22 cellular contexts compared by ENCODE assay signal in genomic region chr12:48940181-48940580, GRCh38. TPM values are rescaled to one million over a fixed set of nuclear protein-coding genes. Genes with fewer than 3 reads are reported as not detected.
A peak's percentile ranks its signal among the peaks of the same experiment; 100 is the strongest.
DNase-seq lines count a peak whose midpoint lies in the region; ATAC-seq and TF ChIP-seq lines count a peak whose summit lies in the region.
"Had no signal": no experiment of that assay in that cellular context is flagged by ENCODE, and none has a peak within 500 bp of the region (broad histone marks: within the 10 kb centered on the region; RNA-seq: fewer than 3 reads in every experiment).

No MANE protein-coding gene starts in this region.

- no peaks in the 10 kb centered on the region for H3K27me3 Mint-ChIP-seq in activated B cell treated with CpG ODN at 0.5 μM for 24 hours
- H3K27me3 Mint-ChIP-seq: activated CD4-positive, alpha-beta T cell treated with anti-CD3 and anti-CD28 coated beads, Interleukin-2, amount 10 ng/mL, durations not matched to agents 7 days and 5 days had no signal

- peaks cover 59% of the 10 kb centered on the region for H3K36me3 Mint-ChIP-seq in activated B cell treated with CpG ODN at 0.5 μM for 24 hours (ENCODE audit: low read depth)
- H3K36me3 Mint-ChIP-seq in stimulated activated effector memory CD8-positive, alpha-beta T cell treated with anti-CD3 and anti-CD28 coated beads, Interleukin-12 subunit alpha, Interleukin-12 subunit beta, amount 100 ng/mL, for 72 hours, result peaks cover 33% of the 10 kb centered on the region

- DNase-seq in NB4 (ENCODE audit: low read depth) (peak; percentile 80), activated B cell treated with CpG ODN at 0.5 μM for 24 hours (no peak), NCI-H526 (lab: John Stamatoyannopoulos, UW) (no peak)
- DNase-seq in stimulated activated effector memory CD8-positive, alpha-beta T cell treated with anti-CD3 and anti-CD28 coated beads, Interleukin-12 subunit alpha, Interleukin-12 subunit beta, amount 100 ng/mL, for 72 hours (ENCODE audit: low spot score in 2 of 2), result no peak
- DNase-seq: activated CD4-positive, alpha-beta T cell treated with anti-CD3 and anti-CD28 coated beads, Interleukin-2, amount 10 ng/mL, durations not matched to agents 7 days and 5 days; left ventricle myocardium inferior; NCI-H187 treated with DMSO at 0.1 percent for 48 hours; NCI-H446 treated with DMSO at 0.1 percent for 48 hours; posterior cingulate gyrus; SHP77 treated with DMSO at 0.1 percent for 48 hours; stimulated activated CD4-positive, alpha-beta T cell treated with anti-CD3 and anti-CD28 coated beads, Interleukin-4, amount 100 ng/mL, for 1 hour had no signal

- TF ChIP-seq CTCF in HEK293 (tag by site-specific recombination; IDR thresholded peaks at IDR 0.05), result no peak
- TF ChIP-seq CTCF in NB4 (IDR thresholded peaks at IDR 0.05; ENCODE audit: low read depth, low read length), result no peak
- TF ChIP-seq CTCF in activated B cell treated with CpG ODN at 0.5 μM for 24 hours (IDR thresholded peaks at IDR 0.05), result no peak

- H3K4me1 ChIP-seq in HEK293 (ENCODE audit: control insufficient read depth, insufficient read depth, low read length), result no peaks in the 10 kb centered on the region

- H3K4me3 ChIP-seq in HEK293 (ENCODE audit: low read depth, low read length), result no peak overlapping the region
- no peak overlapping the region for H3K4me3 ChIP-seq in NB4 (ENCODE audit: low read depth, low read length)
- H3K4me3 ChIP-seq: left ventricle myocardium inferior, skin epidermis, thoracic aorta had no signal

- intact Hi-C loops in activated B cell treated with CpG ODN at 0.5 μM for 24 hours (cut with micrococcal nuclease), result no loop called here

- H3K9me3 Mint-ChIP-seq in activated B cell treated with CpG ODN at 0.5 μM for 24 hours, result no peaks in the 10 kb centered on the region
- H3K9me3 Mint-ChIP-seq in stimulated activated effector memory CD8-positive, alpha-beta T cell treated with anti-CD3 and anti-CD28 coated beads, Interleukin-12 subunit alpha, Interleukin-12 subunit beta, amount 100 ng/mL, for 72 hours, result no peaks in the 10 kb centered on the region
- H3K9me3 Mint-ChIP-seq: activated CD4-positive, alpha-beta T cell treated with anti-CD3 and anti-CD28 coated beads, Interleukin-2, amount 10 ng/mL, durations not matched to agents 7 days and 5 days; activated naive CD4-positive, alpha-beta T cell treated with anti-CD3 and anti-CD28 coated beads, Interleukin-2, amount 50 U/mL, for 72 hours had no signal

- peaks cover 36% of the 10 kb centered on the region for H3K4me1 Mint-ChIP-seq in activated B cell treated with CpG ODN at 0.5 μM for 24 hours
- H3K4me1 Mint-ChIP-seq in stimulated activated effector memory CD8-positive, alpha-beta T cell treated with anti-CD3 and anti-CD28 coated beads, Interleukin-12 subunit alpha, Interleukin-12 subunit beta, amount 100 ng/mL, for 72 hours, result peaks cover 27% of the 10 kb centered on the region

- CTCF ChIA-PET in HEK293 (lab: Yijun Ruan, JAX), result interaction anchor here (0.6 to 8.2 kb wide), 11 partner anchors 15 to 434 kb away, joined by 3 to 64 read pairs (median 4); partner anchors contain the start of gene ARF3
- CTCF ChIA-PET in activated B cell treated with CpG ODN at 0.5 μM for 24 hours (lab: Charles Lee), result interaction anchor here (0.7 to 1.4 kb wide), 4 partner anchors 9 to 48 kb away, joined by 3 to 6 read pairs (median 3); partner anchors contain the start of gene FKBP11

- no peaks in the 10 kb centered on the region for H3K9me3 ChIP-seq in HEK293 (ENCODE audit: control insufficient read depth, insufficient read depth, low read depth, low read length)
- H3K9me3 ChIP-seq: left ventricle myocardium inferior, thoracic aorta had no signal

- no peak overlapping the region for H3K27ac ChIP-seq in HEK293 (ENCODE audit: extremely low read depth, low read depth, low read length)
- H3K27ac ChIP-seq: left ventricle myocardium inferior, thoracic aorta had no signal

- H3K27ac Mint-ChIP-seq in activated B cell treated with CpG ODN at 0.5 μM for 24 hours, result peak overlapping the region; percentile 46
- H3K27ac Mint-ChIP-seq in stimulated activated effector memory CD8-positive, alpha-beta T cell treated with anti-CD3 and anti-CD28 coated beads, Interleukin-12 subunit alpha, Interleukin-12 subunit beta, amount 100 ng/mL, for 72 hours, result peak overlapping the region; percentile 51
- H3K27ac Mint-ChIP-seq: activated CD4-positive, alpha-beta T cell treated with anti-CD3 and anti-CD28 coated beads, Interleukin-2, amount 10 ng/mL, durations not matched to agents 7 days and 5 days had no signal

- POLR2A ChIA-PET in HEK293 (lab: Yijun Ruan, JAX) (no interaction called here), activated B cell treated with CpG ODN at 0.5 μM for 24 hours (lab: Charles Lee) (interaction anchor here (0.6 to 1.8 kb wide), 4 partner anchors 17 to 44 kb away, joined by 3 to 7 read pairs (median 5); partner anchors contain the start of gene ARF3)

- H3K4me3 Mint-ChIP-seq in activated B cell treated with CpG ODN at 0.5 μM for 24 hours, result no peak overlapping the region
- no peak overlapping the region for H3K4me3 Mint-ChIP-seq in stimulated activated effector memory CD8-positive, alpha-beta T cell treated with anti-CD3 and anti-CD28 coated beads, Interleukin-12 subunit alpha, Interleukin-12 subunit beta, amount 100 ng/mL, for 72 hours
- H3K4me3 Mint-ChIP-seq: activated CD4-positive, alpha-beta T cell treated with anti-CD3 and anti-CD28 coated beads, Interleukin-2, amount 10 ng/mL, durations not matched to agents 7 days and 5 days had no signal

- TF ChIP-seq POLR2A in NB4 (IDR thresholded peaks at IDR 0.05; ENCODE audit: extremely low read depth, insufficient read length), result no peak

- ATAC-seq in activated B cell treated with CpG ODN at 0.5 μM for 24 hours (ENCODE audit: low read depth), result no peak
- no peak for ATAC-seq in stimulated activated effector memory CD8-positive, alpha-beta T cell treated with anti-CD3 and anti-CD28 coated beads, Interleukin-12 subunit alpha, Interleukin-12 subunit beta, amount 100 ng/mL, for 72 hours
- no peak for ATAC-seq in GM18511 (IDR thresholded peaks at IDR 0.05; ENCODE audit: unreplicated experiment)
- ATAC-seq in GM19463 (IDR thresholded peaks at IDR 0.05; ENCODE audit: unreplicated experiment), result no peak
- ATAC-seq: activated naive CD4-positive, alpha-beta T cell treated with anti-CD3 and anti-CD28 coated beads, Interleukin-2, amount 50 U/mL, for 72 hours had no signal

- H3K36me3 ChIP-seq in HEK293 (ENCODE audit: control insufficient read depth in 2 of 2, insufficient read depth in 1 of 2, low read length in 2 of 2), result peaks cover 9 to 78% of the 10 kb centered on the region in 2 experiments

TF ChIP-seq in HEK293, 187 proteins besides CTCF, POLR2A, EP300 and RAD21:
- TF ChIP-seq BCL6B (tag by site-specific recombination; IDR thresholded peaks at IDR 0.05) (no peak), ZNF600 (tag by site-specific recombination; IDR thresholded peaks at IDR 0.05) (0 out of 2 replicates have a peak, but pooled peaks have one; percentile 3), GLI4 (tag by site-specific recombination; IDR thresholded peaks at IDR 0.05) (no peak), PATZ1 (tag by site-specific recombination; IDR thresholded peaks at IDR 0.05) (no peak)

RNA-seq across cellular contexts. Expression of gene FKBP11, which starts 14.9 kb away (rescaled TPM):
- total RNA-seq in activated B cell treated with CpG ODN at 0.5 μM for 24 hours, result 22.9 and 26.1 TPM in 2 replicates

RNA-seq across cellular contexts. Expression of gene ARF3, which starts 17.1 kb away (rescaled TPM):
- total RNA-seq in activated B cell treated with CpG ODN at 0.5 μM for 24 hours, result 113 and 119 TPM in 2 replicates

RNA-seq across cellular contexts. Expression of gene WNT10B, which starts 31.4 kb away (rescaled TPM):
- 0.22 TPM in 1 of 2 replicates, not detected in the other for total RNA-seq in activated B cell treated with CpG ODN at 0.5 μM for 24 hours
- total RNA-seq: endothelial cell of umbilical vein had no signal

RNA-seq across cellular contexts. Expression of gene WNT1, which starts 37.9 kb away (rescaled TPM):
- not detected in 2 replicates for total RNA-seq in activated B cell treated with CpG ODN at 0.5 μM for 24 hours
- total RNA-seq: endothelial cell of umbilical vein, frontal cortex, H4, HT-29, left ventricle myocardium inferior, MCF 10A had no signal

RNA-seq across cellular contexts. Expression of gene DDN, which starts 59.0 kb away (rescaled TPM):
- total RNA-seq in activated B cell treated with CpG ODN at 0.5 μM for 24 hours, result 0.20 and 0.44 TPM in 2 replicates
